12 cellular contexts compared by ENCODE assay signal in genomic region chr1:174953170-174953569, GRCh38. TPM values are rescaled to one million over a fixed set of nuclear protein-coding genes. Genes with fewer than 3 reads are reported as not detected.
A peak's percentile ranks its signal among the peaks of the same experiment; 100 is the strongest.
DNase-seq lines count a peak whose midpoint lies in the region; ATAC-seq and TF ChIP-seq lines count a peak whose summit lies in the region.
"Had no signal": no experiment of that assay in that cellular context is flagged by ENCODE, and none has a peak within 500 bp of the region (broad histone marks: within the 10 kb centered on the region; RNA-seq: fewer than 3 reads in every experiment).

No MANE protein-coding gene starts in this region.

- H3K27ac Mint-ChIP-seq in Caco-2 (ENCODE audit: unreplicated experiment): no peak overlapping the region
- peak overlapping the region in 4 of 5 experiments; percentile 17 to 87 (median 52) for H3K27ac Mint-ChIP-seq in brain
- no peak overlapping the region for H3K27ac Mint-ChIP-seq in activated CD4-positive, alpha-beta T cell treated with anti-CD3 and anti-CD28 coated beads, Interleukin-2, amount 10 ng/mL, durations not matched to agents 7 days and 5 days
- peak overlapping the region in 2 of 9 donors; percentile 1 to 65 for H3K27ac Mint-ChIP-seq in naive thymus-derived CD4-positive, alpha-beta T cell
- H3K27ac Mint-ChIP-seq in CD8-positive, alpha-beta T cell: no peak overlapping the region
- H3K27ac Mint-ChIP-seq: activated CD4-positive, alpha-beta memory T cell treated with anti-CD3 and anti-CD28 coated beads for 36 hours had no signal

- H3K27me3 Mint-ChIP-seq in Caco-2 (ENCODE audit: insufficient read depth, unreplicated experiment) (no peaks in the 10 kb centered on the region), brain (no peaks in the 10 kb centered on the region)
- H3K27me3 Mint-ChIP-seq in activated CD4-positive, alpha-beta T cell treated with anti-CD3 and anti-CD28 coated beads, Interleukin-2, amount 10 ng/mL, durations not matched to agents 7 days and 5 days: no peaks in the 10 kb centered on the region
- no peaks in the 10 kb centered on the region for H3K27me3 Mint-ChIP-seq in naive thymus-derived CD4-positive, alpha-beta T cell
- no peaks in the 10 kb centered on the region for H3K27me3 Mint-ChIP-seq in CD8-positive, alpha-beta T cell (ENCODE audit: low read depth)
- H3K27me3 Mint-ChIP-seq: activated CD4-positive, alpha-beta memory T cell treated with anti-CD3 and anti-CD28 coated beads for 36 hours had no signal

- ATAC-seq in GM19463 (IDR thresholded peaks at IDR 0.05; ENCODE audit: unreplicated experiment): peak; percentile 64
- peak; percentile 55 for ATAC-seq in HG03159 (IDR thresholded peaks at IDR 0.05; ENCODE audit: unreplicated experiment)
- no peak for ATAC-seq in naive thymus-derived CD4-positive, alpha-beta T cell
- no peak for ATAC-seq in CD8-positive, alpha-beta T cell

- BruUV-seq in Caco-2 (replicated peaks; lab: Mats Ljungman, UMichigan): no TSS peak

- DNase-seq in Caco-2 (no peak), NCI-H510A (lab: John Stamatoyannopoulos, UW) (no peak)
- DNase-seq in activated CD4-positive, alpha-beta T cell treated with anti-CD3 and anti-CD28 coated beads, Interleukin-2, amount 10 ng/mL, durations not matched to agents 7 days and 5 days: no peak
- DNase-seq in naive thymus-derived CD4-positive, alpha-beta T cell: no peak
- no peak for DNase-seq in CD8-positive, alpha-beta T cell
- DNase-seq: activated CD4-positive, alpha-beta memory T cell treated with anti-CD3 and anti-CD28 coated beads for 36 hours; AML-193; NCI-H345 had no signal

- intact Hi-C loops in Caco-2 (cut with micrococcal nuclease; ENCODE audit: unreplicated experiment): loop anchor here (1.0 to 5.0 kb wide), 2 partner anchors 10 to 41 kb away; no protein-coding TSS in a partner anchor
- intact Hi-C loops in naive thymus-derived CD4-positive, alpha-beta T cell (cut with micrococcal nuclease): no loop called here
- intact Hi-C loops in CD8-positive, alpha-beta T cell (cut with DNase I, micrococcal nuclease): no loop called here

- no peaks in the 10 kb centered on the region for H3K27me3 ChIP-seq in Caco-2 (replicated peaks; ENCODE audit: control insufficient read depth, insufficient read depth, low read length)
- no peaks in the 10 kb centered on the region for H3K27me3 ChIP-seq in naive thymus-derived CD4-positive, alpha-beta T cell (ENCODE audit: control insufficient read depth in 2 of 2, insufficient read depth in 2 of 2, low read length in 2 of 2)
- no peaks in the 10 kb centered on the region for H3K27me3 ChIP-seq in CD8-positive, alpha-beta T cell (ENCODE audit: insufficient read depth, low read length)
- H3K27me3 ChIP-seq: SJSA1 had no signal

- no peak overlapping the region for H3K27ac ChIP-seq in naive thymus-derived CD4-positive, alpha-beta T cell (ENCODE audit: low read depth, low read length)
- no peak overlapping the region for H3K27ac ChIP-seq in CD8-positive, alpha-beta T cell (ENCODE audit: low read depth, low read length)
- H3K27ac ChIP-seq: SJSA1 had no signal

- POLR2A ChIA-PET in Caco-2 (lab: Charles Lee): no interaction called here
- POLR2A ChIA-PET in activated CD4-positive, alpha-beta T cell treated with anti-CD3 and anti-CD28 coated beads, Interleukin-2, amount 10 ng/mL, durations not matched to agents 7 days and 5 days (lab: Charles Lee): no interaction called here
- POLR2A ChIA-PET in naive thymus-derived CD4-positive, alpha-beta T cell (lab: Charles Lee): interaction anchor here (1.5 to 2.0 kb wide), 3 partner anchors 11 to 46 kb away, joined by 5 to 8 read pairs (median 7); no protein-coding TSS in a partner anchor
- POLR2A ChIA-PET in CD8-positive, alpha-beta T cell (lab: Charles Lee): interaction anchor here (0.7 to 1.0 kb wide), 2 partner anchors 18 to 652 kb away, joined by 3 to 4 read pairs; no protein-coding TSS in a partner anchor

- CTCF ChIA-PET in Caco-2 (lab: Charles Lee): no interaction called here
- CTCF ChIA-PET in activated CD4-positive, alpha-beta T cell treated with anti-CD3 and anti-CD28 coated beads, Interleukin-2, amount 10 ng/mL, durations not matched to agents 7 days and 5 days (lab: Charles Lee): interaction anchor here (0.9 to 1.0 kb wide), 2 partner anchors 24 to 77 kb away, joined by 3 read pairs; no protein-coding TSS in a partner anchor
- CTCF ChIA-PET in naive thymus-derived CD4-positive, alpha-beta T cell (lab: Charles Lee): no interaction called here
- CTCF ChIA-PET in CD8-positive, alpha-beta T cell (lab: Charles Lee): interaction anchor here (2.0 to 2.1 kb wide), 2 partner anchors 13 to 30 kb away, joined by 7 to 8 read pairs; no protein-coding TSS in a partner anchor

- no peaks in the 10 kb centered on the region for H3K9me3 ChIP-seq in Caco-2
- H3K9me3 ChIP-seq in naive thymus-derived CD4-positive, alpha-beta T cell (ENCODE audit: control insufficient read depth in 2 of 3, low read length in 3 of 3): no peaks in the 10 kb centered on the region
- no peaks in the 10 kb centered on the region for H3K9me3 ChIP-seq in CD8-positive, alpha-beta T cell (ENCODE audit: low read length)
- H3K9me3 ChIP-seq: SJSA1 had no signal

- H3K36me3 Mint-ChIP-seq in Caco-2 (ENCODE audit: insufficient read depth, unreplicated experiment) (no peaks in the 10 kb centered on the region), brain (no peaks in the 10 kb centered on the region)
- peaks cover 6% of the 10 kb centered on the region for H3K36me3 Mint-ChIP-seq in activated CD4-positive, alpha-beta T cell treated with anti-CD3 and anti-CD28 coated beads, Interleukin-2, amount 10 ng/mL, durations not matched to agents 7 days and 5 days (ENCODE audit: low read depth)
- H3K36me3 Mint-ChIP-seq in naive thymus-derived CD4-positive, alpha-beta T cell: peaks cover 0 to 10% (median 0%) of the 10 kb centered on the region in 5 donors
- peaks cover 7% of the 10 kb centered on the region for H3K36me3 Mint-ChIP-seq in CD8-positive, alpha-beta T cell
- H3K36me3 Mint-ChIP-seq: activated CD4-positive, alpha-beta memory T cell treated with anti-CD3 and anti-CD28 coated beads for 36 hours had no signal

- H3K9me3 Mint-ChIP-seq in Caco-2 (ENCODE audit: unreplicated experiment): no peaks in the 10 kb centered on the region
- H3K9me3 Mint-ChIP-seq in brain: no peaks in the 10 kb centered on the region
- H3K9me3 Mint-ChIP-seq in activated CD4-positive, alpha-beta T cell treated with anti-CD3 and anti-CD28 coated beads, Interleukin-2, amount 10 ng/mL, durations not matched to agents 7 days and 5 days: no peaks in the 10 kb centered on the region
- no peaks in the 10 kb centered on the region for H3K9me3 Mint-ChIP-seq in naive thymus-derived CD4-positive, alpha-beta T cell
- H3K9me3 Mint-ChIP-seq in CD8-positive, alpha-beta T cell: no peaks in the 10 kb centered on the region
- H3K9me3 Mint-ChIP-seq: activated CD4-positive, alpha-beta memory T cell treated with anti-CD3 and anti-CD28 coated beads for 36 hours had no signal

- H3K36me3 ChIP-seq in Caco-2 (ENCODE audit: control insufficient read depth, insufficient read depth, low read length): no peaks in the 10 kb centered on the region
- H3K36me3 ChIP-seq in naive thymus-derived CD4-positive, alpha-beta T cell (ENCODE audit: control insufficient read depth in 2 of 3, insufficient read depth in 3 of 3, low read length in 3 of 3): no peaks in the 10 kb centered on the region
- H3K36me3 ChIP-seq in CD8-positive, alpha-beta T cell (ENCODE audit: insufficient read depth, low read length): no peaks in the 10 kb centered on the region
- H3K36me3 ChIP-seq: SJSA1 had no signal

- H3K4me3 Mint-ChIP-seq in Caco-2 (ENCODE audit: unreplicated experiment): peak overlapping the region; percentile 41
- peak overlapping the region in 1 of 5 experiments; percentile 41 for H3K4me3 Mint-ChIP-seq in brain
- H3K4me3 Mint-ChIP-seq in activated CD4-positive, alpha-beta T cell treated with anti-CD3 and anti-CD28 coated beads, Interleukin-2, amount 10 ng/mL, durations not matched to agents 7 days and 5 days: no peak overlapping the region
- H3K4me3 Mint-ChIP-seq in naive thymus-derived CD4-positive, alpha-beta T cell: no peak overlapping the region
- no peak overlapping the region for H3K4me3 Mint-ChIP-seq in CD8-positive, alpha-beta T cell
- H3K4me3 Mint-ChIP-seq: activated CD4-positive, alpha-beta memory T cell treated with anti-CD3 and anti-CD28 coated beads for 36 hours had no signal

- peaks cover 26% of the 10 kb centered on the region for H3K4me1 ChIP-seq in Caco-2
- H3K4me1 ChIP-seq in naive thymus-derived CD4-positive, alpha-beta T cell (ENCODE audit: control insufficient read depth in 2 of 2, insufficient read depth in 2 of 2, low read length in 2 of 2): peaks cover 0 to 14% of the 10 kb centered on the region in 2 donors
- H3K4me1 ChIP-seq in CD8-positive, alpha-beta T cell (ENCODE audit: insufficient read depth, low read length): peaks cover 11% of the 10 kb centered on the region
- H3K4me1 ChIP-seq: SJSA1 had no signal

- peak overlapping the region; percentile 13; the same call in 1 of the 2 replicates for H3K4me3 ChIP-seq in Caco-2 (ENCODE audit: low read depth, low read length)
- H3K4me3 ChIP-seq in naive thymus-derived CD4-positive, alpha-beta T cell (ENCODE audit: low read length): no peak overlapping the region
- H3K4me3 ChIP-seq in CD8-positive, alpha-beta T cell (ENCODE audit: low read depth, low read length): no peak overlapping the region
- H3K4me3 ChIP-seq: SJSA1 had no signal

- H3K4me1 Mint-ChIP-seq in Caco-2 (ENCODE audit: low read depth, unreplicated experiment): peaks cover 15% of the 10 kb centered on the region
- H3K4me1 Mint-ChIP-seq in brain: peaks cover 27% of the 10 kb centered on the region
- peaks cover 27% of the 10 kb centered on the region for H3K4me1 Mint-ChIP-seq in activated CD4-positive, alpha-beta T cell treated with anti-CD3 and anti-CD28 coated beads, Interleukin-2, amount 10 ng/mL, durations not matched to agents 7 days and 5 days
- peaks cover 18 to 32% (median 25%) of the 10 kb centered on the region in 7 donors for H3K4me1 Mint-ChIP-seq in naive thymus-derived CD4-positive, alpha-beta T cell
- peaks cover 28% of the 10 kb centered on the region for H3K4me1 Mint-ChIP-seq in CD8-positive, alpha-beta T cell (ENCODE audit: low read depth)

- TF ChIP-seq CTCF in Caco-2 (IDR thresholded peaks at IDR 0.05; ENCODE audit: insufficient read depth in 1 of 2, low read depth in 1 of 2, low read length in 1 of 2, severe bottlenecking in 1 of 2, unreplicated experiment in 1 of 2) (no peak), brain (conservative IDR thresholded peaks at IDR 0.05) (no peak)
- TF ChIP-seq CTCF in CD8-positive, alpha-beta T cell (IDR thresholded peaks at IDR 0.05): no peak

RNA-seq across cellular contexts. Expression of gene CACYBP, which starts 46.6 kb away (rescaled TPM):
- 183 and 207 TPM in 2 replicates for total RNA-seq in Caco-2 (2022)
- 181 TPM for polyA plus RNA-seq in brain (ENCODE audit: insufficient read depth, low read depth, low replicate concordance)
- 100 to 1,000 TPM; 198 to 207 TPM for total RNA-seq in activated CD4-positive, alpha-beta T cell treated with anti-CD3 and anti-CD28 coated beads, Interleukin-2, amount 10 ng/mL, durations not matched to agents 7 days and 5 days
- total RNA-seq in naive thymus-derived CD4-positive, alpha-beta T cell: 100 to 1,000 TPM in 2 of 5 experiments, 10 to 100 TPM in 3; 70.8 to 190 (median 96.2) TPM
- 100 to 1,000 TPM; 164 to 192 TPM for polyA plus RNA-seq in naive thymus-derived CD4-positive, alpha-beta T cell
- 100 to 1,000 TPM; 105 to 122 TPM for total RNA-seq in CD8-positive, alpha-beta T cell

Comparison
In these comparisons a context has a peak if more than half of its experiments do, and no peak if none do; other contexts are left out.
1. H3K27ac Mint-ChIP-seq: peak in brain (4 of 5); none in Caco-2 (single experiment), activated CD4-positive, alpha-beta T cell treated with anti-CD3 and anti-CD28 coated beads, Interleukin-2, amount 10 ng/mL, durations not matched to agents 7 days and 5 days (single experiment) and CD8-positive, alpha-beta T cell (single experiment).
2. ATAC-seq: peak in GM19463 (single experiment) and HG03159 (single experiment); none in naive thymus-derived CD4-positive, alpha-beta T cell (single experiment) and CD8-positive, alpha-beta T cell (single experiment).
3. CTCF ChIA-PET loops: an anchor here in activated CD4-positive, alpha-beta T cell treated with anti-CD3 and anti-CD28 coated beads, Interleukin-2, amount 10 ng/mL, durations not matched to agents 7 days and 5 days (0.9 to 1.0 kb wide) and CD8-positive, alpha-beta T cell (2.0 to 2.1 kb wide); none called in Caco-2 and naive thymus-derived CD4-positive, alpha-beta T cell.
4. POLR2A ChIA-PET loops: an anchor here in naive thymus-derived CD4-positive, alpha-beta T cell (1.5 to 2.0 kb wide) and CD8-positive, alpha-beta T cell (0.7 to 1.0 kb wide); none called in Caco-2 and activated CD4-positive, alpha-beta T cell treated with anti-CD3 and anti-CD28 coated beads, Interleukin-2, amount 10 ng/mL, durations not matched to agents 7 days and 5 days.